21 cellular contexts compared by ENCODE assay signal in the genomic region with DNA sequence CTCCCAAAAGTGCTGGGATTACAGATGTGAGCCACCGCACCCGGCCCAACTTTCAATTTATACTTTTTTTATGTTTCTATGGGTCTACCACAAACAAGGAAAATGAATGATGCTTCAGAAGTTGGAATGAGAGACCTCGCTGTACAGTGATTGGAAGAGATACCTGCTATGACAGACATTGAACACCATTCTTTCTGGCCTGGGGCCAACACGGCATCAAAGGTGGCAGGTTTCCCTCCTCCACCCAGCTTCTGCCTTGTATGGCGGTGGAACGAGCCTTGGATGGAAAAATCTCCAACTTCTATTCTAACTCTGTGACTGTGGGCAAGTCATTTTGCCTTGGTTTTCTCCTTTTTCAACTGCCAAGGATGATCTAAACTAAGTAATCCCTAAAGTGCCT.
DNase-seq lines count a peak whose midpoint lies in the region; ATAC-seq, FAIRE-seq and TF ChIP-seq lines count a peak whose summit lies in the region.
"Had no signal": no experiment of that assay in that cellular context is flagged by ENCODE, and none has a peak within 500 bp of the region (broad histone marks: within the 10 kb centered on the region; RNA-seq: fewer than 3 reads in every experiment).

No MANE protein-coding gene starts in this region.

- H3K79me2 ChIP-seq in HepG2 (ENCODE audit: insufficient read depth, low read length) (no peaks in the 10 kb centered on the region), trophoblast cell (ENCODE audit: control insufficient read depth, insufficient read depth, low read length, poor library complexity) (no peaks in the 10 kb centered on the region)

- no peak overlapping the region for H3K18ac ChIP-seq in trophoblast cell (ENCODE audit: low read length)

- no peak overlapping the region for H3K14ac ChIP-seq in trophoblast cell (ENCODE audit: low read length)

- no peak overlapping the region for H3K9ac ChIP-seq in HepG2 (ENCODE audit: insufficient read depth, low read depth, low read length)
- H3K9ac ChIP-seq in trophoblast cell (ENCODE audit: low read length), result peak overlapping the region; percentile 22
- H3K9ac ChIP-seq: BLaER1 treated with 17β-estradiol and CSF1 and Interleukin-3, amounts not matched to agents 10 nM and 100 nM had no signal

- H3K36me3 ChIP-seq in HepG2 (replicated peaks in 1 of 2; ENCODE audit: control insufficient read depth in 1 of 2, insufficient read depth in 2 of 2, low read length in 2 of 2) (no peaks in the 10 kb centered on the region), right lobe of liver (no peaks in the 10 kb centered on the region), trophoblast cell (ENCODE audit: control insufficient read depth in 1 of 2, insufficient read depth in 2 of 2, low read length in 2 of 2) (no peaks in the 10 kb centered on the region)
- H3K36me3 ChIP-seq: BLaER1 treated with 17β-estradiol and CSF1 and Interleukin-3, amounts not matched to agents 10 nM and 100 nM had no signal

- in situ Hi-C loops in HepG2 (cut with HindIII; ENCODE audit: extremely low pct_ligation_motif_present, low pct_unique_long_range_greater_than_20kb), result no loop called here

- no peak overlapping the region for H2BK5ac ChIP-seq in trophoblast cell (ENCODE audit: low read depth, low read length, poor library complexity)

- CTCF ChIA-PET in HepG2 (lab: Yijun Ruan, JAX; ENCODE audit: low intra/inter-chr PET ratio, low total read pairs), result no interaction called here

- intact Hi-C loops in HepG2 (cut with micrococcal nuclease; ENCODE audit: unreplicated experiment) (no loop called here), right lobe of liver (cut with DNase I) (no loop called here)

- H3K27ac ChIP-seq in HepG2 (ENCODE audit: extremely low read length, insufficient read depth, low read length) (no peak overlapping the region), right lobe of liver (no peak overlapping the region), trophoblast cell (ENCODE audit: low read depth, low read length) (no peak overlapping the region)
- H3K27ac ChIP-seq: 22Rv1; A549; BLaER1 treated with 17β-estradiol and CSF1 and Interleukin-3, amounts not matched to agents 10 nM and 100 nM; C4-2B had no signal

- H4K12ac ChIP-seq in trophoblast cell (ENCODE audit: low read depth, low read length), result no peak overlapping the region

- no peak overlapping the region for H3K23ac ChIP-seq in trophoblast cell (ENCODE audit: low read length)

- no peak overlapping the region for H3K4ac ChIP-seq in trophoblast cell (ENCODE audit: low read depth, low read length)

- no peak overlapping the region for H2BK12ac ChIP-seq in trophoblast cell (ENCODE audit: low read length)

- no peak for FAIRE-seq in HepG2 (lab: Jason Lieb, UNC)
- FAIRE-seq: A549, D721Med, G401.6, GM12878, GM12892 had no signal

- no peak overlapping the region for H4K91ac ChIP-seq in trophoblast cell (ENCODE audit: low read depth, low read length)

- no peak for TF ChIP-seq POLR2A in HepG2 (IDR thresholded peaks at IDR 0.05; ENCODE audit: insufficient read depth in 1 of 2, low read depth in 2 of 2, low read length in 2 of 2)
- no peak for TF ChIP-seq POLR2A in right lobe of liver (IDR thresholded peaks at IDR 0.05)

- no peaks in the 10 kb centered on the region for H3K27me3 ChIP-seq in HepG2 (ENCODE audit: control insufficient read depth in 1 of 2, insufficient read depth in 2 of 2, low read length in 2 of 2)
- H3K27me3 ChIP-seq in right lobe of liver, result no peaks in the 10 kb centered on the region
- no peaks in the 10 kb centered on the region for H3K27me3 ChIP-seq in trophoblast cell (ENCODE audit: insufficient read depth, low read length)
- H3K27me3 ChIP-seq: BLaER1 treated with 17β-estradiol and CSF1 and Interleukin-3, amounts not matched to agents 10 nM and 100 nM had no signal

- H3K9me3 ChIP-seq in HepG2 (ENCODE audit: low read length) (no peaks in the 10 kb centered on the region), right lobe of liver (no peaks in the 10 kb centered on the region), trophoblast cell (ENCODE audit: insufficient read depth, low read depth, low read length) (no peaks in the 10 kb centered on the region)
- H3K9me3 ChIP-seq: A549, Caco-2 had no signal

- no peak for TF ChIP-seq RAD21 in HepG2 (CRISPR knock-in tag; IDR thresholded peaks at IDR 0.05)

- DNase-seq in HepG2 (ENCODE audit: low spot score) (peak; percentile 5), right lobe of liver (no peak), mesenteric fat pad (ENCODE audit: low spot score) (peak; percentile 33), trophoblast cell (no peak), GM20000 (ENCODE audit: low spot score) (no peak)
- DNase-seq: Caco-2; Calu3; CD4-positive, alpha-beta T cell; CD8-positive, alpha-beta T cell; DMS79 treated with DMSO at 0.1 percent for 48 hours; GF-D8 had no signal

- TF ChIP-seq CTCF in HepG2 (CRISPR knock-in tag; IDR thresholded peaks at IDR 0.05) (no peak), right lobe of liver (IDR thresholded peaks at IDR 0.05) (no peak), GM20000 (IDR thresholded peaks at IDR 0.05; ENCODE audit: extremely low read depth, missing control alignments) (no peak)

- ATAC-seq in HepG2, result no peak
- no peak for ATAC-seq in right lobe of liver
- ATAC-seq in GM18511 (IDR thresholded peaks at IDR 0.05; ENCODE audit: unreplicated experiment), result no peak
- ATAC-seq in GM18502 (IDR thresholded peaks at IDR 0.05; ENCODE audit: poor library complexity, unreplicated experiment), result no peak
- ATAC-seq: A549; CD8-positive, alpha-beta T cell; GM12878 had no signal

- H3K4me3 ChIP-seq in HepG2 (replicated peaks in 1 of 3; ENCODE audit: insufficient read depth in 1 of 3, low read depth in 2 of 3, low read length in 3 of 3) (no peak overlapping the region), right lobe of liver (no peak overlapping the region), trophoblast cell (ENCODE audit: low read depth, low read length) (no peak overlapping the region)
- H3K4me3 ChIP-seq: A549; BLaER1 treated with 17β-estradiol and CSF1 and Interleukin-3, amounts not matched to agents 10 nM and 100 nM; GM12878 had no signal

- no peaks in the 10 kb centered on the region for H3K79me1 ChIP-seq in trophoblast cell (ENCODE audit: low read length)

- 47% methylated on average over 6 of the region's 6 CpGs for WGBS in HepG2 (ENCODE audit: low lambda C conversion rate)
- 90% methylated on average over 6 of the region's 6 CpGs for WGBS in right lobe of liver (ENCODE audit: insufficient coverage, low coverage, low lambda C conversion rate, missing lambda C conversion rate)
- WGBS in trophoblast cell (ENCODE audit: extremely low coverage, insufficient coverage, insufficient read length), result no CpG with 5 or more reads among the region's 6 CpGs

- H4K20me1 ChIP-seq in HepG2 (ENCODE audit: insufficient read depth, low read length), result no peaks in the 10 kb centered on the region
- H4K20me1 ChIP-seq: BLaER1 treated with 17β-estradiol and CSF1 and Interleukin-3, amounts not matched to agents 10 nM and 100 nM had no signal

- TF ChIP-seq EP300 in HepG2 (IDR thresholded peaks at IDR 0.05; ENCODE audit: low read depth in 2 of 2, low read length in 2 of 2), result no peak
- TF ChIP-seq EP300 in HepG2 (CRISPR knock-in tag; IDR thresholded peaks at IDR 0.05; ENCODE audit: borderline replicate concordance), result no peak

- H2BK120ac ChIP-seq in trophoblast cell (ENCODE audit: insufficient read depth, low read length, poor library complexity), result no peak overlapping the region

- H3K4me2 ChIP-seq in HepG2 (ENCODE audit: low read depth, low read length) (no peak overlapping the region), trophoblast cell (ENCODE audit: low read length) (no peak overlapping the region)
- H3K4me2 ChIP-seq: A549 had no signal

- H3K4me1 ChIP-seq in HepG2 (ENCODE audit: insufficient read depth, low read length), result peaks cover 24% of the 10 kb centered on the region
- H3K4me1 ChIP-seq in right lobe of liver, result no peaks in the 10 kb centered on the region
- no peaks in the 10 kb centered on the region for H3K4me1 ChIP-seq in trophoblast cell (ENCODE audit: control insufficient read depth in 1 of 2, insufficient read depth in 2 of 2, low read length in 2 of 2)
- H3K4me1 ChIP-seq: A549, Caco-2 had no signal

- H4K8ac ChIP-seq in trophoblast cell (ENCODE audit: low read depth, low read length), result no peak overlapping the region

- no peak overlapping the region for H2AFZ ChIP-seq in HepG2 (ENCODE audit: low read length)
- no peak overlapping the region for H2AFZ ChIP-seq in trophoblast cell (ENCODE audit: insufficient read depth, low read length, poor library complexity)

- H2AK5ac ChIP-seq in trophoblast cell (ENCODE audit: low read length), result no peak overlapping the region

- no TSS peak for BruUV-seq in HepG2 (replicated peaks; lab: Mats Ljungman, UMichigan)

- POLR2A ChIA-PET in HepG2 (lab: Yijun Ruan, JAX), result no interaction called here

TF ChIP-seq in HepG2, 621 proteins besides CTCF, POLR2A, EP300 and RAD21 (continues in another document):
- no peak for TF ChIP-seq ZMYM4 (CRISPR knock-in tag; IDR thresholded peaks at IDR 0.05)
- TF ChIP-seq ZFP91 (CRISPR knock-in tag; IDR thresholded peaks at IDR 0.05; ENCODE audit: borderline replicate concordance), result no peak
- TF ChIP-seq E2F1 (CRISPR knock-in tag; IDR thresholded peaks at IDR 0.05), result no peak
- TF ChIP-seq HMGA1 (CRISPR knock-in tag; conservative IDR thresholded peaks at IDR 0.05), result no peak
- TF ChIP-seq GATA4 (IDR thresholded peaks at IDR 0.05; ENCODE audit: borderline replicate concordance, low read depth), result no peak

Comparison
In these comparisons a context has a peak if more than half of its experiments do, and no peak if none do; other contexts are left out.
1. DNase-seq: peak in HepG2 (single experiment) and mesenteric fat pad (single experiment); none in right lobe of liver (0 of 3), trophoblast cell (0 of 2) and GM20000 (single experiment).